ENCODE assay signal across 22 cellular contexts in the genomic region with DNA sequence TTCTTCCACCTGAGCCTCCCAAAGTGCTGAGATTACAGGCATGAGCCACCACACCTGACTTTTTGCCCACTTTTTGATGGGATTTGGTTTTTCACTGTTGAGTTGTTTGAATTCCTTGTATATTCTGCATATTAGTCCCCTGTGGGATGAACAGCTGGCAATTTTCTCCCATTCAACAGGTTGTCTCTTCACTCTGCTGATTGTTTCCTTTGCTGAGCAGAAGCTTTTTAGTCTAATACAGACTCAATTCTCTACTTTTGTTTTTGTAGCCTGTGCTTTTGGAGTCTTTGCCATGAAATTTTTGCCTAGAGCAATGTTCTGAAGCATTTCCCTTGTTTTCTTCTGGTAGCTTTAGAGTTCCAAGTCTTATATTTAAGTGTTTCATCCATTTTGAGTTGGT.
DNase-seq lines count a peak whose midpoint lies in the region; ATAC-seq and TF ChIP-seq lines count a peak whose summit lies in the region.
"Had no signal": no experiment of that assay in that cellular context is flagged by ENCODE, and none has a peak within 500 bp of the region (broad histone marks: within the 10 kb centered on the region; RNA-seq: fewer than 3 reads in every experiment).

No MANE protein-coding gene starts in this region.

- peaks cover 9% of the 10 kb centered on the region; the same call in 1 of the 2 replicates for H3K27me3 Mint-ChIP-seq in WTC11 (ENCODE audit: low read depth)

- peaks cover 14% of the 10 kb centered on the region for H3K4me1 Mint-ChIP-seq in WTC11

- peaks cover 17% of the 10 kb centered on the region for H3K36me3 Mint-ChIP-seq in WTC11

- no peak overlapping the region for H3K4me3 ChIP-seq in Panc1 (ENCODE audit: low read depth in 2 of 2, low read length in 2 of 2)
- H3K4me3 ChIP-seq: BLaER1, SJSA1 had no signal

- no peak for TF ChIP-seq CTCF in Panc1 (IDR thresholded peaks at IDR 0.05)
- TF ChIP-seq CTCF in WTC11 (IDR thresholded peaks at IDR 0.05) = no peak

- ATAC-seq in Panc1 = no peak
- no peak for ATAC-seq in GM18511 (IDR thresholded peaks at IDR 0.05; ENCODE audit: unreplicated experiment)
- ATAC-seq in WTC11 = no peak
- ATAC-seq: HCT116, Right ventricle myocardium inferior had no signal

- no TSS peak for BruUV-seq in Panc1 (replicated peaks; lab: Mats Ljungman, UMichigan)

- no peak overlapping the region for H3K4me3 Mint-ChIP-seq in WTC11
- H3K4me3 Mint-ChIP-seq: CD4-positive, alpha-beta T cell had no signal

- intact Hi-C loops in Panc1 (cut with micrococcal nuclease; ENCODE audit: unreplicated experiment) = no loop called here

- in situ Hi-C loops in Panc1 (cut with HindIII; ENCODE audit: low pct_unique_long_range_greater_than_20kb, low sequenced_read_pairs) = no loop called here

- H3K9me3 Mint-ChIP-seq in WTC11 = peaks cover 16% of the 10 kb centered on the region
- H3K9me3 Mint-ChIP-seq: CD4-positive, alpha-beta T cell had no signal

- no peaks in the 10 kb centered on the region for H3K27me3 ChIP-seq in Panc1 (ENCODE audit: control insufficient read depth, insufficient read depth, low read length)
- H3K27me3 ChIP-seq: BLaER1, SJSA1 had no signal

- H3K27ac Mint-ChIP-seq in WTC11 = no peak overlapping the region
- H3K27ac Mint-ChIP-seq: CD4-positive, alpha-beta T cell had no signal

- peak overlapping the region; percentile 75; the same call in 1 of the 2 replicates for H3K27ac ChIP-seq in Panc1 (ENCODE audit: low read length)
- H3K27ac ChIP-seq: BLaER1, SJSA1 had no signal

- no peaks in the 10 kb centered on the region for H3K9me3 ChIP-seq in Panc1 (ENCODE audit: control insufficient read depth, insufficient read depth, low read depth, low read length)
- H3K9me3 ChIP-seq: SJSA1 had no signal

- POLR2A ChIA-PET in Panc1 (lab: Charles Lee) (interaction anchor here (0.6 to 0.7 kb wide), 2 partner anchors 20 to 49 kb away, joined by 3 to 4 read pairs; no protein-coding TSS in a partner anchor), WTC11 (lab: Charles Lee) (no interaction called here)

- DNase-seq in GM04504 (ENCODE audit: low read depth) (peak; percentile 21), Panc1 (ENCODE audit: low read depth, low spot score) (no peak), fibroblast of gingiva (ENCODE audit: low read depth) (peak; percentile 28), OCI-M2 (lab: John Stamatoyannopoulos, UW; ENCODE audit: unreplicated experiment) (no peak), WTC11 (ENCODE audit: low spot score) (no peak)
- DNase-seq in activated CD4-positive, alpha-beta T cell treated with anti-CD3 and anti-CD28 coated beads for 4 hours = no peak
- DNase-seq: CD4-positive, alpha-beta T cell; COR-L47; DMS79; NCI-H1105; NCI-H2081; NCI-H2171; NCI-H345; NCI-H524; NCI-H774; NK-92 treated with Interleukin-12 subunit alpha and Interleukin-12 subunit beta, amount 100 ng/mL, for 24 hours; SW 1271 had no signal

- H3K4me1 ChIP-seq in Panc1 (ENCODE audit: control insufficient read depth, insufficient read depth, low read length) = peaks cover 12% of the 10 kb centered on the region
- H3K4me1 ChIP-seq: BLaER1, SJSA1 had no signal

- no peaks in the 10 kb centered on the region for H3K36me3 ChIP-seq in Panc1 (ENCODE audit: control insufficient read depth, insufficient read depth, low read length)
- H3K36me3 ChIP-seq: BLaER1, SJSA1 had no signal

- CTCF ChIA-PET in Panc1 (lab: Charles Lee) = no interaction called here
- CTCF ChIA-PET in WTC11 (lab: Charles Lee) = no interaction called here

TF ChIP-seq in WTC11, 78 proteins besides CTCF, POLR2A, EP300 and RAD21:
- TF ChIP-seq, protein P1, sequence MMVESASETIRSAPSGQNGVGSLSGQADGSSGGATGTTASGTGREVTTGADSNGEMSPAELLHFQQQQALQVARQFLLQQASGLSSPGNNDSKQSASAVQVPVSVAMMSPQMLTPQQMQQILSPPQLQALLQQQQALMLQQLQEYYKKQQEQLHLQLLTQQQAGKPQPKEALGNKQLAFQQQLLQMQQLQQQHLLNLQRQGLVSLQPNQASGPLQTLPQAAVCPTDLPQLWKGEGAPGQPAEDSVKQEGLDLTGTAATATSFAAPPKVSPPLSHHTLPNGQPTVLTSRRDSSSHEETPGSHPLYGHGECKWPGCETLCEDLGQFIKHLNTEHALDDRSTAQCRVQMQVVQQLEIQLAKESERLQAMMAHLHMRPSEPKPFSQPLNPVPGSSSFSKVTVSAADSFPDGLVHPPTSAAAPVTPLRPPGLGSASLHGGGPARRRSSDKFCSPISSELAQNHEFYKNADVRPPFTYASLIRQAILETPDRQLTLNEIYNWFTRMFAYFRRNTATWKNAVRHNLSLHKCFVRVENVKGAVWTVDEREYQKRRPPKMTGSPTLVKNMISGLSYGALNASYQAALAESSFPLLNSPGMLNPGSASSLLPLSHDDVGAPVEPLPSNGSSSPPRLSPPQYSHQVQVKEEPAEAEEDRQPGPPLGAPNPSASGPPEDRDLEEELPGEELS (CRISPR knock-in tag; IDR thresholded peaks at IDR 0.05) = no peak
- no peak for TF ChIP-seq SMAD4 (CRISPR knock-in tag; IDR thresholded peaks at IDR 0.05)
- TF ChIP-seq, protein P2, sequence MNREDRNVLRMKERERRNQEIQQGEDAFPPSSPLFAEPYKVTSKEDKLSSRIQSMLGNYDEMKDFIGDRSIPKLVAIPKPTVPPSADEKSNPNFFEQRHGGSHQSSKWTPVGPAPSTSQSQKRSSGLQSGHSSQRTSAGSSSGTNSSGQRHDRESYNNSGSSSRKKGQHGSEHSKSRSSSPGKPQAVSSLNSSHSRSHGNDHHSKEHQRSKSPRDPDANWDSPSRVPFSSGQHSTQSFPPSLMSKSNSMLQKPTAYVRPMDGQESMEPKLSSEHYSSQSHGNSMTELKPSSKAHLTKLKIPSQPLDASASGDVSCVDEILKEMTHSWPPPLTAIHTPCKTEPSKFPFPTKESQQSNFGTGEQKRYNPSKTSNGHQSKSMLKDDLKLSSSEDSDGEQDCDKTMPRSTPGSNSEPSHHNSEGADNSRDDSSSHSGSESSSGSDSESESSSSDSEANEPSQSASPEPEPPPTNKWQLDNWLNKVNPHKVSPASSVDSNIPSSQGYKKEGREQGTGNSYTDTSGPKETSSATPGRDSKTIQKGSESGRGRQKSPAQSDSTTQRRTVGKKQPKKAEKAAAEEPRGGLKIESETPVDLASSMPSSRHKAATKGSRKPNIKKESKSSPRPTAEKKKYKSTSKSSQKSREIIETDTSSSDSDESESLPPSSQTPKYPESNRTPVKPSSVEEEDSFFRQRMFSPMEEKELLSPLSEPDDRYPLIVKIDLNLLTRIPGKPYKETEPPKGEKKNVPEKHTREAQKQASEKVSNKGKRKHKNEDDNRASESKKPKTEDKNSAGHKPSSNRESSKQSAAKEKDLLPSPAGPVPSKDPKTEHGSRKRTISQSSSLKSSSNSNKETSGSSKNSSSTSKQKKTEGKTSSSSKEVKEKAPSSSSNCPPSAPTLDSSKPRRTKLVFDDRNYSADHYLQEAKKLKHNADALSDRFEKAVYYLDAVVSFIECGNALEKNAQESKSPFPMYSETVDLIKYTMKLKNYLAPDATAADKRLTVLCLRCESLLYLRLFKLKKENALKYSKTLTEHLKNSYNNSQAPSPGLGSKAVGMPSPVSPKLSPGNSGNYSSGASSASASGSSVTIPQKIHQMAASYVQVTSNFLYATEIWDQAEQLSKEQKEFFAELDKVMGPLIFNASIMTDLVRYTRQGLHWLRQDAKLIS (CRISPR knock-in tag; IDR thresholded peaks at IDR 0.05; ENCODE audit: borderline replicate concordance) = no peak
- TF ChIP-seq NFE2L1 (CRISPR knock-in tag; IDR thresholded peaks at IDR 0.05) = no peak
- TF ChIP-seq RORB (CRISPR knock-in tag; IDR thresholded peaks at IDR 0.05) = no peak
- no peak for TF ChIP-seq IRF2 (CRISPR knock-in tag; IDR thresholded peaks at IDR 0.05; ENCODE audit: borderline replicate concordance, low read depth)

Comparison
In these comparisons a context has a peak if more than half of its experiments do, and no peak if none do; other contexts are left out.
1. DNase-seq: peak in GM04504 (single experiment) and fibroblast of gingiva (single experiment); none in Panc1 (single experiment), activated CD4-positive, alpha-beta T cell treated with anti-CD3 and anti-CD28 coated beads for 4 hours (0 of 2), OCI-M2 (single experiment) and WTC11 (single experiment).